7 cellular contexts compared by ENCODE assay signal in the genomic region with DNA sequence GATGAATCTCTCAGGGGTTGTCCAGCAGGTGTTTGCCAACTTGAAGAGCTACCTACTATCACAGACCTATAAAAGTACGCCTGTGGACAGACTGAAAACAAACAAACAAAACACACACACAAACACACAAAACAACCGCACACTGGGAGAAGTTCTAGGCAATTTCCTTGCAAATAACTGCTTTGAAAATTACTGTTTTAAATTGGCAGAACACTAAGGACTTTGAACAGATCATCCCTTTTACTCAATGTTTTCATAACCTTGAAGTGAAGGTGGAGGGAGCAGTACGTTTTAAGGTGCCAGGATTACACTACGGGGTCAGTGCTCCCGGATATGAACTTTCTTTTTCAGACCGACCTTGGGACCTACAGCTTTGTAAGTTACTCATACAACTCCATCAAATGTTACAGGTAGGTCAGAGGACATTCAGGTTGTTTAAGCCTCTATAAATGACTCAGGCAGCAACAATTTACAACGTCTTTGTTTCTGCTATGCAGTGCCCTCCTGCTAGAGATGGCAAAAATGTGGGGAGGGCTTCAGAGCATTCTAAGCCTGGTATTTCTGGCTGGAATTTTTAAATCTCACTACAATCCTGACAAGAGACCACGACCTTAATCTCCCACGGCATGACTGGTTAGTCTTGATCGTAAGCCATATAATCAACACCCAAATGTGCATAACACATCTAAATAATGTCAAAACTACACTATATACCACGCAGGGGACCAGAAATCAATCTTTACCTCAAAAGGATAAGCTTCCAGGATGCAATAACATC. TPM values are rescaled to one million over a fixed set of nuclear protein-coding genes. Genes with fewer than 3 reads are reported as not detected.
DNase-seq lines count a peak whose midpoint lies in the region; ATAC-seq and TF ChIP-seq lines count a peak whose summit lies in the region.

No MANE protein-coding gene starts in this region.

- H3K27me3 ChIP-seq in HAP-1 (ENCODE audit: low read depth) (no peaks in the 10 kb centered on the region), RWPE2 (ENCODE audit: insufficient read depth, poor library complexity, severe bottlenecking) (no peaks in the 10 kb centered on the region), osteoblast (ENCODE audit: insufficient read depth, low read length) (no peaks in the 10 kb centered on the region)

- in situ Hi-C loops in HAP-1 (cut with MboI; ENCODE audit: low sequenced_read_pairs), result no loop called here

- H3K4me1 ChIP-seq in HAP-1 (peaks cover 20% of the 10 kb centered on the region), RWPE2 (ENCODE audit: insufficient read depth, poor library complexity, severe bottlenecking) (peaks cover 52% of the 10 kb centered on the region), osteoblast (ENCODE audit: insufficient read depth, low read length) (peaks cover 73% of the 10 kb centered on the region)

- TF ChIP-seq CTCF in RWPE2 (IDR thresholded peaks at IDR 0.05; ENCODE audit: poor library complexity, severe bottlenecking) (no peak), epithelial cell of proximal tubule (conservative IDR thresholded peaks at IDR 0.05; ENCODE audit: low read depth, low read length) (no peak), osteoblast (IDR thresholded peaks at IDR 0.05; ENCODE audit: extremely low read depth, low read depth, low read length) (no peak)

- H3K4me3 ChIP-seq in HAP-1 (peak overlapping the region; percentile 79), RWPE2 (ENCODE audit: severe bottlenecking) (peak overlapping the region; percentile 84), epithelial cell of proximal tubule (ENCODE audit: low read depth, low read length) (peak overlapping the region; percentile 64), osteoblast (ENCODE audit: insufficient read depth, low read length) (peak overlapping the region; percentile 91)

- peak; percentile 67 for ATAC-seq in RWPE2 (ENCODE audit: low read depth)
- no peak for ATAC-seq in HG03469 (IDR thresholded peaks at IDR 0.05; ENCODE audit: unreplicated experiment)
- ATAC-seq in HG03045 (IDR thresholded peaks at IDR 0.05; ENCODE audit: unreplicated experiment), result no peak

- peaks cover 29% of the 10 kb centered on the region for H4K20me1 ChIP-seq in osteoblast (ENCODE audit: insufficient read depth, low read length)

- H2AFZ ChIP-seq in osteoblast (ENCODE audit: low read length), result peak overlapping the region; percentile 59

- no peaks in the 10 kb centered on the region for H3K9me3 ChIP-seq in HAP-1
- H3K9me3 ChIP-seq in RWPE2 (ENCODE audit: severe bottlenecking), result no peaks in the 10 kb centered on the region
- H3K9me3 ChIP-seq in osteoblast (ENCODE audit: low read depth, low read length), result no peaks in the 10 kb centered on the region

- H3K4me2 ChIP-seq in osteoblast (ENCODE audit: insufficient read depth, low read length), result peak overlapping the region; percentile 99

- H3K27ac ChIP-seq in RWPE2 (ENCODE audit: poor library complexity, severe bottlenecking) (peak overlapping the region; percentile 98), osteoblast (ENCODE audit: low read depth, low read length) (peak overlapping the region; percentile 83)

- DNase-seq in HAP-1 (ENCODE audit: low spot score in 2 of 2) (no peak), RWPE2 (ENCODE audit: low spot score) (no peak), epithelial cell of proximal tubule (ENCODE audit: low read depth) (peak; percentile 82), osteoblast (ENCODE audit: insufficient read length, low spot score, missing footprints) (no peak), GOT3 (lab: John Stamatoyannopoulos, UW) (no peak)

- peaks cover 21% of the 10 kb centered on the region for H3K36me3 ChIP-seq in HAP-1 (replicated peaks)
- H3K36me3 ChIP-seq in RWPE2 (ENCODE audit: low read depth), result peaks cover 31% of the 10 kb centered on the region
- peaks cover 27% of the 10 kb centered on the region for H3K36me3 ChIP-seq in osteoblast (ENCODE audit: insufficient read depth, low read length)

- H3K79me2 ChIP-seq in osteoblast (ENCODE audit: insufficient read depth, low read length), result peaks cover 56% of the 10 kb centered on the region

RNA-seq across cellular contexts. Expression of a gene that starts 1.4 kb away (rescaled TPM):
- total RNA-seq in epithelial cell of proximal tubule (60.1 and 89.7 TPM in 2 replicates), osteoblast (96.3 and 131 TPM in 2 replicates)

RNA-seq across cellular contexts. Expression of a gene that starts 59.9 kb away (rescaled TPM):
- total RNA-seq in epithelial cell of proximal tubule, result 30.4 and 42.3 TPM in 2 replicates
- total RNA-seq in osteoblast, result 7.7 and 10.1 TPM in 2 replicates
